In the genomic region with DNA sequence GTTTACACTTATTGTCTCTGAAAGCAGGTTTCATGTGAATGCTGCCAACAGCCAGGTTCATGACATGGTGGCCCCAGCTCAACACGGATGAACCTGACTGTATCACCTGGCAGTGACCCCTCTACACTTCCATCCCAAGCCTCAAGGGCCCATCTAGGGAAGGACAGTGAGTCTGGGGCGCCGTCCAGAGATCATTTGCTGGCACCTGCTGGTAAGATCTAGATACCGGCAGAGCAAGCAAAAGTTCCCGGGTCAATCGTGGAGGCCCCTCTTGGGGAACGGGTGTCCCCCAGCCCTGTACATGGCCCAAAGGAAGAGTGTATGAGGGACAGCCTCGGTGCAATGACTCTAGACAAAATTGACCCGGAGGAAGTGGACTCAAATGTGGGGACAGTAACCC, we compare ENCODE assay signal across 27 cellular contexts. TPM values are rescaled to one million over a fixed set of nuclear protein-coding genes. Genes with fewer than 3 reads are reported as not detected.
A peak's percentile ranks its signal among the peaks of the same experiment; 100 is the strongest.
DNase-seq lines count a peak whose midpoint lies in the region; ATAC-seq and TF ChIP-seq lines count a peak whose summit lies in the region.
"Had no signal": no experiment of that assay in that cellular context is flagged by ENCODE, and none has a peak within 500 bp of the region (broad histone marks: within the 10 kb centered on the region; RNA-seq: fewer than 3 reads in every experiment).

No MANE protein-coding gene starts in this region.

- H3K27me3 ChIP-seq in stomach (peaks cover 0 to 16% (median 0%) of the 10 kb centered on the region in 3 donors), testis (no peaks in the 10 kb centered on the region)
- H3K27me3 ChIP-seq: BLaER1, vagina had no signal

- H3K4me1 ChIP-seq in stomach (peaks cover 20 to 55% (median 48%) of the 10 kb centered on the region in 4 donors), testis (no peaks in the 10 kb centered on the region)
- H3K4me1 ChIP-seq: esophagus muscularis mucosa, gastroesophageal sphincter had no signal

- no peak overlapping the region for H3K27ac Mint-ChIP-seq in T-helper 17 cell
- H3K27ac Mint-ChIP-seq: activated naive CD4-positive, alpha-beta T cell treated with anti-CD3 and anti-CD28 coated beads for 36 hours; HFFc6; neural progenitor cell had no signal

- WGBS in stomach, 5 donors, result 72 to 85% (median 77%) methylated on average over 8 to 9 of the region's 9 CpGs
- 86 to 91% methylated on average over 9 of the region's 9 CpGs for WGBS in testis, 2 donors

- intact Hi-C loops in left colon (cut with DNase I, micrococcal nuclease), result no loop called here
- intact Hi-C loops in stomach (cut with DNase I; ENCODE audit: low total_unique reads), result no loop called here
- intact Hi-C loops in testis (cut with DNase I; ENCODE audit: low total_unique reads), result no loop called here

- TF ChIP-seq CTCF in stomach (IDR thresholded peaks at IDR 0.05) (no peak), testis (IDR thresholded peaks at IDR 0.05) (no peak)

- TF ChIP-seq POLR2A in stomach (IDR thresholded peaks at IDR 0.05) (no peak), testis (IDR thresholded peaks at IDR 0.05) (no peak)

- H3K9me3 ChIP-seq in T-helper 17 cell (ENCODE audit: control insufficient read depth, low read length, poor library complexity, severe bottlenecking) (no peaks in the 10 kb centered on the region), stomach (peaks cover 0 to 7% (median 5%) of the 10 kb centered on the region in 4 donors), testis (no peaks in the 10 kb centered on the region)
- H3K9me3 ChIP-seq: mucosa of descending colon, vagina had no signal

- H3K36me3 Mint-ChIP-seq in T-helper 17 cell (ENCODE audit: low read depth), result no peaks in the 10 kb centered on the region
- H3K36me3 Mint-ChIP-seq: neural progenitor cell had no signal

- TF ChIP-seq EP300 in stomach (IDR thresholded peaks at IDR 0.05), result no peak

- no peak for ATAC-seq in T-helper 17 cell
- no peak for ATAC-seq in left colon
- ATAC-seq: gastroesophageal sphincter, mucosa of descending colon had no signal

- H3K4me3 ChIP-seq in stomach, result no peak overlapping the region
- no peak overlapping the region for H3K4me3 ChIP-seq in testis
- H3K4me3 ChIP-seq: BLaER1, esophagus muscularis mucosa, gastroesophageal sphincter, mucosa of descending colon, neural progenitor cell, vagina had no signal

- no peaks in the 10 kb centered on the region for H3K36me3 ChIP-seq in stomach
- H3K36me3 ChIP-seq in testis (ENCODE audit: low read depth, missing control alignments), result no peaks in the 10 kb centered on the region
- H3K36me3 ChIP-seq: BLaER1, esophagus muscularis mucosa, gastroesophageal sphincter, neural progenitor cell, vagina had no signal

- DNase-seq in activated T-cell treated with anti-CD3 and anti-CD28 coated beads, Interleukin-2, amount 50 U/mL, for 48 hours, result peak; percentile 6 to 7
- DNase-seq in activated T-cell treated with anti-CD3 and anti-CD28 coated beads for 4 hours (no peak), T-helper 17 cell (peak in 2 of 3 donors; percentile 1 to 2), left colon (peak; percentile 3 to 16), stomach (peak; percentile 17), testis (no peak), iPS-NIHi7 (ENCODE audit: extremely low spot score) (no peak)
- no peak for DNase-seq in activated effector memory CD4-positive, alpha-beta T cell treated with Interleukin-2 at 50 U/mL for 16 hours
- DNase-seq: activated CD4-positive, alpha-beta T cell treated with anti-CD3 and anti-CD28 coated beads for 1 hour; activated naive CD4-positive, alpha-beta T cell treated with anti-CD3 and anti-CD28 coated beads for 36 hours; anterior cingulate cortex; Calu3; effector CD8-positive, alpha-beta T cell; EL; HFFc6; mucosa of descending colon; NCI-H1436; NCI-H524; RPMI8226; stimulated activated CD4-positive, alpha-beta T cell treated with anti-CD3 and anti-CD28 coated beads, Interleukin-12 subunit alpha, Interleukin-12 subunit beta, amount 100 ng/mL, for 4 hours had no signal

- no peak overlapping the region for H3K4me3 Mint-ChIP-seq in T-helper 17 cell
- H3K4me3 Mint-ChIP-seq: activated naive CD4-positive, alpha-beta T cell treated with anti-CD3 and anti-CD28 coated beads for 36 hours; HFFc6; neural progenitor cell had no signal

- H3K4me1 Mint-ChIP-seq in T-helper 17 cell, result no peaks in the 10 kb centered on the region

- H3K27ac ChIP-seq in stomach (no peak overlapping the region), testis (no peak overlapping the region)
- H3K27ac ChIP-seq: BLaER1, esophagus muscularis mucosa, gastroesophageal sphincter, neural progenitor cell, vagina had no signal

- peaks cover 7% of the 10 kb centered on the region for H3K27me3 Mint-ChIP-seq in T-helper 17 cell

RNA-seq across cellular contexts. Expression of gene TH, which starts 34.7 kb away (rescaled TPM):
- total RNA-seq in T-helper 17 cell, result not detected
- not detected for total RNA-seq in left colon
- not detected for total RNA-seq in stomach
- 1 to 10 TPM in 1 of 3 donors, under 1 TPM in 1, not detected in 1; 0.13 to 1.7 TPM for polyA plus RNA-seq in stomach
- total RNA-seq in testis, result 1 to 10 TPM; 1.1 to 2.0 TPM
- polyA plus RNA-seq in testis (ENCODE audit: insufficient read depth, low read depth, low replicate concordance), result 1.2 TPM
- total RNA-seq: A673; activated naive CD4-positive, alpha-beta T cell treated with anti-CD3 and anti-CD28 coated beads for 36 hours; Calu3; HFFc6 had no signal

RNA-seq across cellular contexts. Expression of gene INS, which starts 45.3 kb away (rescaled TPM):
- not detected for total RNA-seq in T-helper 17 cell
- total RNA-seq in left colon, result 1 to 10 TPM in 1 of 2 donors, not detected in 1; 1.3 TPM
- total RNA-seq in stomach, result not detected
- 10 to 100 TPM in 1 of 3 donors, 1 to 10 TPM in 1, not detected in 1; 7.2 to 37.6 TPM for polyA plus RNA-seq in stomach
- total RNA-seq in testis, result not detected
- polyA plus RNA-seq in testis (ENCODE audit: insufficient read depth, low read depth, low replicate concordance), result not detected
- total RNA-seq: A673; activated naive CD4-positive, alpha-beta T cell treated with anti-CD3 and anti-CD28 coated beads for 36 hours; Calu3; esophagus muscularis mucosa; gastroesophageal sphincter; HFFc6; M059J; mucosa of descending colon; vagina had no signal

Comparison
In these comparisons a context has a peak if more than half of its experiments do, and no peak if none do; other contexts are left out.
1. DNase-seq: peak in activated T-cell treated with anti-CD3 and anti-CD28 coated beads, Interleukin-2, amount 50 U/mL, for 48 hours (2 of 2), T-helper 17 cell (2 of 3), left colon (2 of 2) and stomach (single experiment); none in activated T-cell treated with anti-CD3 and anti-CD28 coated beads for 4 hours (single experiment), testis (single experiment), iPS-NIHi7 (single experiment) and activated effector memory CD4-positive, alpha-beta T cell treated with Interleukin-2 at 50 U/mL for 16 hours (single experiment).